ENCODE assay signal across 8 cellular contexts in the genomic region with DNA sequence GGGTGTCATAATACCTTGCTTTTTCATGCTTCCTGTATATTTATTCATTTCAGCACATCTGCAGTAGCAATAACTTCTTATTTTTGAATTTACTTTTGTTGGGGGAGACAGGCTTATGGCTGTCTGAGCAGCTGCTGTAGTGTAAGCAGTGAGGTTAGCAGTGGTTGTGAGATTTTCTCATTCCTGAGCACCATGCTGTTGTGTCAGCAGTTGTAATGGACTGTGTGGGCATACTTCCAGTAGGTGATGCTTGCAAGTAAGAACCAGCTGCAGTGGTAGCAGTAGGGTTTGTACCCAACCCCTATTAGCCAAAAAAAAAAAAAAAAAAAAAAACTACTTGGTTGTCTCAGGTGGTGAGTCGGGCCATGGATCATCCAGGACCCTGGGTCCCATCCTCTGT.
"Had no signal": no experiment of that assay in that cellular context is flagged by ENCODE, and none has a peak within 500 bp of the region (broad histone marks: within the 10 kb centered on the region; RNA-seq: fewer than 3 reads in every experiment).

No MANE protein-coding gene starts in this region.

- ATAC-seq: GM12878 had no signal

- FAIRE-seq: G401.6, GM12878, GM12891, GM12892, GM18507, GM19239 had no signal

- H3K4me3 ChIP-seq: GM12878 had no signal

- DNase-seq: GDM1, GF-D8 had no signal
